In genomic region chr15:76336254-76337046, GRCh38 we compare ENCODE assay signal across 1 cellular context.
TF ChIP-seq lines count a peak whose summit lies in the region.

Gene ISL2, plus strand, starts transcription at chr15:76336773. Its CDS starts 111 bp downstream, at chr15:76336884.

TF ChIP-seq in K562, 482 proteins besides CTCF, POLR2A, EP300 and RAD21 (continued from another document and continues in another):
- TF ChIP-seq ZFP91 (CRISPR knock-in tag; IDR thresholded peaks at IDR 0.05): no peak
- no peak for TF ChIP-seq PHTF2 (CRISPR knock-in tag; IDR thresholded peaks at IDR 0.05)
- TF ChIP-seq, protein P1, sequence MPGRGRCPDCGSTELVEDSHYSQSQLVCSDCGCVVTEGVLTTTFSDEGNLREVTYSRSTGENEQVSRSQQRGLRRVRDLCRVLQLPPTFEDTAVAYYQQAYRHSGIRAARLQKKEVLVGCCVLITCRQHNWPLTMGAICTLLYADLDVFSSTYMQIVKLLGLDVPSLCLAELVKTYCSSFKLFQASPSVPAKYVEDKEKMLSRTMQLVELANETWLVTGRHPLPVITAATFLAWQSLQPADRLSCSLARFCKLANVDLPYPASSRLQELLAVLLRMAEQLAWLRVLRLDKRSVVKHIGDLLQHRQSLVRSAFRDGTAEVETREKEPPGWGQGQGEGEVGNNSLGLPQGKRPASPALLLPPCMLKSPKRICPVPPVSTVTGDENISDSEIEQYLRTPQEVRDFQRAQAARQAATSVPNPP (IDR thresholded peaks at IDR 0.05; ENCODE audit: borderline replicate concordance, insufficient read depth, insufficient read length): no peak
- no peak for TF ChIP-seq ZNF197 (CRISPR knock-in tag; IDR thresholded peaks at IDR 0.05; ENCODE audit: low read depth)
- no peak for TF ChIP-seq ZNF12 (CRISPR knock-in tag; IDR thresholded peaks at IDR 0.05)
- TF ChIP-seq U2AF1 (optimal IDR thresholded peaks at IDR 0.05; ENCODE audit: low read depth, low read length): no peak
- TF ChIP-seq, protein P2, sequence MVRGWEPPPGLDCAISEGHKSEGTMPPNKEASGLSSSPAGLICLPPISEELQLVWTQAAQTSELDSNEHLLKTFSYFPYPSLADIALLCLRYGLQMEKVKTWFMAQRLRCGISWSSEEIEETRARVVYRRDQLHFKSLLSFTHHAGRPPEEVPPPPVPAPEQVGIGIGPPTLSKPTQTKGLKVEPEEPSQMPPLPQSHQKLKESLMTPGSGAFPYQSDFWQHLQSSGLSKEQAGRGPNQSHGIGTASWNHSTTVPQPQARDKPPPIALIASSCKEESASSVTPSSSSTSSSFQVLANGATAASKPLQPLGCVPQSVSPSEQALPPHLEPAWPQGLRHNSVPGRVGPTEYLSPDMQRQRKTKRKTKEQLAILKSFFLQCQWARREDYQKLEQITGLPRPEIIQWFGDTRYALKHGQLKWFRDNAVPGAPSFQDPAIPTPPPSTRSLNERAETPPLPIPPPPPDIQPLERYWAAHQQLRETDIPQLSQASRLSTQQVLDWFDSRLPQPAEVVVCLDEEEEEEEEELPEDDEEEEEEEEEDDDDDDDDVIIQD (CRISPR knock-in tag; IDR thresholded peaks at IDR 0.05): no peak
- no peak for TF ChIP-seq SMAD4 (CRISPR knock-in tag; conservative IDR thresholded peaks at IDR 0.05)
- no peak for TF ChIP-seq DMBX1 (CRISPR knock-in tag; IDR thresholded peaks at IDR 0.05; ENCODE audit: borderline replicate concordance)
- TF ChIP-seq, protein P3, sequence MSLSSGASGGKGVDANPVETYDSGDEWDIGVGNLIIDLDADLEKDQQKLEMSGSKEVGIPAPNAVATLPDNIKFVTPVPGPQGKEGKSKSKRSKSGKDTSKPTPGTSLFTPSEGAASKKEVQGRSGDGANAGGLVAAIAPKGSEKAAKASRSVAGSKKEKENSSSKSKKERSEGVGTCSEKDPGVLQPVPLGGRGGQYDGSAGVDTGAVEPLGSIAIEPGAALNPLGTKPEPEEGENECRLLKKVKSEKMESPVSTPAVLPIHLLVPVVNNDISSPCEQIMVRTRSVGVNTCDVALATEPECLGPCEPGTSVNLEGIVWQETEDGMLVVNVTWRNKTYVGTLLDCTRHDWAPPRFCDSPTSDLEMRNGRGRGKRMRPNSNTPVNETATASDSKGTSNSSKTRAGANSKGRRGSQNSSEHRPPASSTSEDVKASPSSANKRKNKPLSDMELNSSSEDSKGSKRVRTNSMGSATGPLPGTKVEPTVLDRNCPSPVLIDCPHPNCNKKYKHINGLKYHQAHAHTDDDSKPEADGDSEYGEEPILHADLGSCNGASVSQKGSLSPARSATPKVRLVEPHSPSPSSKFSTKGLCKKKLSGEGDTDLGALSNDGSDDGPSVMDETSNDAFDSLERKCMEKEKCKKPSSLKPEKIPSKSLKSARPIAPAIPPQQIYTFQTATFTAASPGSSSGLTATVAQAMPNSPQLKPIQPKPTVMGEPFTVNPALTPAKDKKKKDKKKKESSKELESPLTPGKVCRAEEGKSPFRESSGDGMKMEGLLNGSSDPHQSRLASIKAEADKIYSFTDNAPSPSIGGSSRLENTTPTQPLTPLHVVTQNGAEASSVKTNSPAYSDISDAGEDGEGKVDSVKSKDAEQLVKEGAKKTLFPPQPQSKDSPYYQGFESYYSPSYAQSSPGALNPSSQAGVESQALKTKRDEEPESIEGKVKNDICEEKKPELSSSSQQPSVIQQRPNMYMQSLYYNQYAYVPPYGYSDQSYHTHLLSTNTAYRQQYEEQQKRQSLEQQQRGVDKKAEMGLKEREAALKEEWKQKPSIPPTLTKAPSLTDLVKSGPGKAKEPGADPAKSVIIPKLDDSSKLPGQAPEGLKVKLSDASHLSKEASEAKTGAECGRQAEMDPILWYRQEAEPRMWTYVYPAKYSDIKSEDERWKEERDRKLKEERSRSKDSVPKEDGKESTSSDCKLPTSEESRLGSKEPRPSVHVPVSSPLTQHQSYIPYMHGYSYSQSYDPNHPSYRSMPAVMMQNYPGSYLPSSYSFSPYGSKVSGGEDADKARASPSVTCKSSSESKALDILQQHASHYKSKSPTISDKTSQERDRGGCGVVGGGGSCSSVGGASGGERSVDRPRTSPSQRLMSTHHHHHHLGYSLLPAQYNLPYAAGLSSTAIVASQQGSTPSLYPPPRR (CRISPR knock-in tag; IDR thresholded peaks at IDR 0.05; ENCODE audit: borderline replicate concordance): 0 out of 2 replicates have a peak, but pooled peaks have one; percentile 9
- TF ChIP-seq ZNF274 (IDR thresholded peaks at IDR 0.05; ENCODE audit: borderline replicate concordance, low read depth, low read length): no peak
- no peak for TF ChIP-seq BRD4 (IDR thresholded peaks at IDR 0.05)
- TF ChIP-seq ELK1 (CRISPR knock-in tag; IDR thresholded peaks at IDR 0.05): no peak
- no peak for TF ChIP-seq FOXM1 (IDR thresholded peaks at IDR 0.05; ENCODE audit: low read depth)
- no peak for TF ChIP-seq FOXM1 (CRISPR knock-in tag; IDR thresholded peaks at IDR 0.05; ENCODE audit: low read depth)
- TF ChIP-seq, protein P4, sequence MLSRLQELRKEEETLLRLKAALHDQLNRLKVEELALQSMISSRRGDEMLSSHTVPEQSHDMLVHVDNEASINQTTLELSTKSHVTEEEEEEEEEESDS (CRISPR knock-in tag; IDR thresholded peaks at IDR 0.05): no peak
- TF ChIP-seq USF1 (CRISPR knock-in tag; IDR thresholded peaks at IDR 0.05): no peak
- no peak for TF ChIP-seq MECOM (CRISPR knock-in tag; IDR thresholded peaks at IDR 0.05)
- TF ChIP-seq CBX3 (IDR thresholded peaks at IDR 0.05; ENCODE audit: borderline replicate concordance in 1 of 2, low read length in 2 of 2): no peak
- no peak for TF ChIP-seq ZNF695 (CRISPR knock-in tag; IDR thresholded peaks at IDR 0.05)
- TF ChIP-seq CHD1 (IDR thresholded peaks at IDR 0.05; ENCODE audit: low read length): no peak
- no peak for TF ChIP-seq CREB3L1 (IDR thresholded peaks at IDR 0.05; ENCODE audit: borderline replicate concordance, low read depth)
- TF ChIP-seq ZC3H11A (IDR thresholded peaks at IDR 0.05; ENCODE audit: low read depth, low read length): no peak
- TF ChIP-seq TEAD1 (CRISPR knock-in tag; IDR thresholded peaks at IDR 0.05): 0 out of 4 replicates have a peak, but pooled peaks of 1 of the 2 experiments have one; percentile 37
- TF ChIP-seq PRPF4 (IDR thresholded peaks at IDR 0.05; ENCODE audit: insufficient read depth, low read depth, low read length, poor library complexity, severe bottlenecking): no peak
- no peak for TF ChIP-seq ZNF830 (CRISPR knock-in tag; IDR thresholded peaks at IDR 0.05)
- no peak; the same call in 1 of the 2 replicates for TF ChIP-seq GABPA (tag; conservative IDR thresholded peaks at IDR 0.05; ENCODE audit: low read depth)
- TF ChIP-seq HDAC1 (IDR thresholded peaks at IDR 0.05): peak in 1 of 2 experiments; percentile 31; a peak in 1 of 4 replicates
- TF ChIP-seq SMAD3 (CRISPR knock-in tag; conservative IDR thresholded peaks at IDR 0.05): no peak
- TF ChIP-seq, protein P5, sequence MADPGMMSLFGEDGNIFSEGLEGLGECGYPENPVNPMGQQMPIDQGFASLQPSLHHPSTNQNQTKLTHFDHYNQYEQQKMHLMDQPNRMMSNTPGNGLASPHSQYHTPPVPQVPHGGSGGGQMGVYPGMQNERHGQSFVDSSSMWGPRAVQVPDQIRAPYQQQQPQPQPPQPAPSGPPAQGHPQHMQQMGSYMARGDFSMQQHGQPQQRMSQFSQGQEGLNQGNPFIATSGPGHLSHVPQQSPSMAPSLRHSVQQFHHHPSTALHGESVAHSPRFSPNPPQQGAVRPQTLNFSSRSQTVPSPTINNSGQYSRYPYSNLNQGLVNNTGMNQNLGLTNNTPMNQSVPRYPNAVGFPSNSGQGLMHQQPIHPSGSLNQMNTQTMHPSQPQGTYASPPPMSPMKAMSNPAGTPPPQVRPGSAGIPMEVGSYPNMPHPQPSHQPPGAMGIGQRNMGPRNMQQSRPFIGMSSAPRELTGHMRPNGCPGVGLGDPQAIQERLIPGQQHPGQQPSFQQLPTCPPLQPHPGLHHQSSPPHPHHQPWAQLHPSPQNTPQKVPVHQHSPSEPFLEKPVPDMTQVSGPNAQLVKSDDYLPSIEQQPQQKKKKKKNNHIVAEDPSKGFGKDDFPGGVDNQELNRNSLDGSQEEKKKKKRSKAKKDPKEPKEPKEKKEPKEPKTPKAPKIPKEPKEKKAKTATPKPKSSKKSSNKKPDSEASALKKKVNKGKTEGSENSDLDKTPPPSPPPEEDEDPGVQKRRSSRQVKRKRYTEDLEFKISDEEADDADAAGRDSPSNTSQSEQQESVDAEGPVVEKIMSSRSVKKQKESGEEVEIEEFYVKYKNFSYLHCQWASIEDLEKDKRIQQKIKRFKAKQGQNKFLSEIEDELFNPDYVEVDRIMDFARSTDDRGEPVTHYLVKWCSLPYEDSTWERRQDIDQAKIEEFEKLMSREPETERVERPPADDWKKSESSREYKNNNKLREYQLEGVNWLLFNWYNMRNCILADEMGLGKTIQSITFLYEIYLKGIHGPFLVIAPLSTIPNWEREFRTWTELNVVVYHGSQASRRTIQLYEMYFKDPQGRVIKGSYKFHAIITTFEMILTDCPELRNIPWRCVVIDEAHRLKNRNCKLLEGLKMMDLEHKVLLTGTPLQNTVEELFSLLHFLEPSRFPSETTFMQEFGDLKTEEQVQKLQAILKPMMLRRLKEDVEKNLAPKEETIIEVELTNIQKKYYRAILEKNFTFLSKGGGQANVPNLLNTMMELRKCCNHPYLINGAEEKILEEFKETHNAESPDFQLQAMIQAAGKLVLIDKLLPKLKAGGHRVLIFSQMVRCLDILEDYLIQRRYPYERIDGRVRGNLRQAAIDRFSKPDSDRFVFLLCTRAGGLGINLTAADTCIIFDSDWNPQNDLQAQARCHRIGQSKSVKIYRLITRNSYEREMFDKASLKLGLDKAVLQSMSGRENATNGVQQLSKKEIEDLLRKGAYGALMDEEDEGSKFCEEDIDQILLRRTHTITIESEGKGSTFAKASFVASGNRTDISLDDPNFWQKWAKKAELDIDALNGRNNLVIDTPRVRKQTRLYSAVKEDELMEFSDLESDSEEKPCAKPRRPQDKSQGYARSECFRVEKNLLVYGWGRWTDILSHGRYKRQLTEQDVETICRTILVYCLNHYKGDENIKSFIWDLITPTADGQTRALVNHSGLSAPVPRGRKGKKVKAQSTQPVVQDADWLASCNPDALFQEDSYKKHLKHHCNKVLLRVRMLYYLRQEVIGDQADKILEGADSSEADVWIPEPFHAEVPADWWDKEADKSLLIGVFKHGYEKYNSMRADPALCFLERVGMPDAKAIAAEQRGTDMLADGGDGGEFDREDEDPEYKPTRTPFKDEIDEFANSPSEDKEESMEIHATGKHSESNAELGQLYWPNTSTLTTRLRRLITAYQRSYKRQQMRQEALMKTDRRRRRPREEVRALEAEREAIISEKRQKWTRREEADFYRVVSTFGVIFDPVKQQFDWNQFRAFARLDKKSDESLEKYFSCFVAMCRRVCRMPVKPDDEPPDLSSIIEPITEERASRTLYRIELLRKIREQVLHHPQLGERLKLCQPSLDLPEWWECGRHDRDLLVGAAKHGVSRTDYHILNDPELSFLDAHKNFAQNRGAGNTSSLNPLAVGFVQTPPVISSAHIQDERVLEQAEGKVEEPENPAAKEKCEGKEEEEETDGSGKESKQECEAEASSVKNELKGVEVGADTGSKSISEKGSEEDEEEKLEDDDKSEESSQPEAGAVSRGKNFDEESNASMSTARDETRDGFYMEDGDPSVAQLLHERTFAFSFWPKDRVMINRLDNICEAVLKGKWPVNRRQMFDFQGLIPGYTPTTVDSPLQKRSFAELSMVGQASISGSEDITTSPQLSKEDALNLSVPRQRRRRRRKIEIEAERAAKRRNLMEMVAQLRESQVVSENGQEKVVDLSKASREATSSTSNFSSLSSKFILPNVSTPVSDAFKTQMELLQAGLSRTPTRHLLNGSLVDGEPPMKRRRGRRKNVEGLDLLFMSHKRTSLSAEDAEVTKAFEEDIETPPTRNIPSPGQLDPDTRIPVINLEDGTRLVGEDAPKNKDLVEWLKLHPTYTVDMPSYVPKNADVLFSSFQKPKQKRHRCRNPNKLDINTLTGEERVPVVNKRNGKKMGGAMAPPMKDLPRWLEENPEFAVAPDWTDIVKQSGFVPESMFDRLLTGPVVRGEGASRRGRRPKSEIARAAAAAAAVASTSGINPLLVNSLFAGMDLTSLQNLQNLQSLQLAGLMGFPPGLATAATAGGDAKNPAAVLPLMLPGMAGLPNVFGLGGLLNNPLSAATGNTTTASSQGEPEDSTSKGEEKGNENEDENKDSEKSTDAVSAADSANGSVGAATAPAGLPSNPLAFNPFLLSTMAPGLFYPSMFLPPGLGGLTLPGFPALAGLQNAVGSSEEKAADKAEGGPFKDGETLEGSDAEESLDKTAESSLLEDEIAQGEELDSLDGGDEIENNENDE (IDR thresholded peaks at IDR 0.05; ENCODE audit: low read depth, low read length): no peak
- no peak for TF ChIP-seq SRSF7 (optimal IDR thresholded peaks at IDR 0.05; ENCODE audit: low read depth, low read length)
- TF ChIP-seq CTBP1 (IDR thresholded peaks at IDR 0.05; ENCODE audit: borderline replicate concordance): peak; percentile 72
- no peak for TF ChIP-seq NFIX (CRISPR knock-in tag; IDR thresholded peaks at IDR 0.05; ENCODE audit: low read depth)
- no peak for TF ChIP-seq SAFB (IDR thresholded peaks at IDR 0.05; ENCODE audit: borderline replicate concordance, low read depth, low read length)
- TF ChIP-seq DACH1 (IDR thresholded peaks at IDR 0.05; ENCODE audit: partially characterized antibody): no peak
